16 cellular contexts compared by ENCODE assay signal in the genomic region with DNA sequence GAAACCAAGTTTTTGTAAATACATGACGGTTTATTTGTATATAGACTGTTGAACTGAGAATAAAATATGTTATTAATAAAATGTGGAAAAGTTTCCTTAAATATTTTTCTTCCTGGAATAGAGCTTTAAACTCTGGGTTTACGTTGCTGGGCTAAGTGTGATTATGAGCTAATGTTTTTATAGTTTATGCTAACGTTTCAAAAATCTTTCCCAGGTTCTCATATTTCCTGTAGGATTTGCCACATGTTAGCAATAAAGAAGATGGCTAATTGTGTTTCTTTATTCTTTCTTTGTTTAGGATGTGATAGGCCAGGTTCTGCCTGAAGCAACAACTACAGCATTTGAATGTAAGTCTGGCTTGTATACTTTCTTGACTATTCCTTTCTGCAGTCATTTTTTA. TPM values are rescaled to one million over a fixed set of nuclear protein-coding genes. Genes with fewer than 3 reads are reported as not detected.
DNase-seq lines count a peak whose midpoint lies in the region; ATAC-seq and TF ChIP-seq lines count a peak whose summit lies in the region.
"Had no signal": no experiment of that assay in that cellular context is flagged by ENCODE, and none has a peak within 500 bp of the region (broad histone marks: within the 10 kb centered on the region; RNA-seq: fewer than 3 reads in every experiment).

No MANE protein-coding gene starts in this region.

- H3K27ac ChIP-seq in Karpas-422 (ENCODE audit: low read length) (peak overlapping the region; percentile 85), VCaP (peak overlapping the region; percentile 81; the same call in 1 of the 2 replicates), iPS-18a (ENCODE audit: low read length) (no peak overlapping the region)

- peak overlapping the region; percentile 14 for H3K4me3 Mint-ChIP-seq in osteocyte (ENCODE audit: unreplicated experiment)
- H3K4me3 Mint-ChIP-seq in activated T-cell treated with anti-CD3 and anti-CD28 coated beads, Interleukin-2, amount 50 U/mL, for 24 hours, result no peak overlapping the region
- H3K4me3 Mint-ChIP-seq: IgD-negative memory B cell had no signal

- H3K27ac Mint-ChIP-seq in osteocyte (ENCODE audit: unreplicated experiment), result peak overlapping the region; percentile 90
- no peak overlapping the region for H3K27ac Mint-ChIP-seq in activated T-cell treated with anti-CD3 and anti-CD28 coated beads, Interleukin-2, amount 50 U/mL, for 24 hours

- H3K9ac ChIP-seq in Karpas-422 (ENCODE audit: low read length) (peak overlapping the region; percentile 69), iPS-18a (ENCODE audit: low read length) (peak overlapping the region; percentile 9)

- peaks cover 82% of the 10 kb centered on the region for H3K79me2 ChIP-seq in Karpas-422 (ENCODE audit: low read length)

- DNase-seq in Karpas-422 (peak; percentile 41), osteocyte (ENCODE audit: extremely low spot score, unreplicated experiment) (no peak), NCI-H2227 (lab: John Stamatoyannopoulos, UW; ENCODE audit: unreplicated experiment) (no peak)
- DNase-seq in activated T-cell treated with anti-CD3 and anti-CD28 coated beads, Interleukin-2, amount 50 U/mL, for 24 hours, result no peak
- DNase-seq: COR-L47, H7, NCI-H1436, NCI-H2029, NCI-H510A treated with DMSO at 0.1 percent for 48 hours, SHP77 had no signal

- no peak overlapping the region for H2AFZ ChIP-seq in Karpas-422 (ENCODE audit: low read length)

- peaks cover 46% of the 10 kb centered on the region for H3K4me1 ChIP-seq in Karpas-422 (ENCODE audit: low read length)
- H3K4me1 ChIP-seq in iPS-18a (ENCODE audit: control insufficient read depth, low read depth, low read length), result peaks cover 23% of the 10 kb centered on the region

- no peaks in the 10 kb centered on the region for H4K20me1 ChIP-seq in Karpas-422 (ENCODE audit: insufficient read depth, low read depth, low read length)

- peaks cover 10% of the 10 kb centered on the region for H3K36me3 Mint-ChIP-seq in osteocyte (ENCODE audit: unreplicated experiment)
- peaks cover 61% of the 10 kb centered on the region for H3K36me3 Mint-ChIP-seq in activated T-cell treated with anti-CD3 and anti-CD28 coated beads, Interleukin-2, amount 50 U/mL, for 24 hours (ENCODE audit: low read depth)

- no peaks in the 10 kb centered on the region for H3K9me3 ChIP-seq in Karpas-422 (ENCODE audit: low read length)
- no peaks in the 10 kb centered on the region for H3K9me3 ChIP-seq in iPS-18a (ENCODE audit: control insufficient read depth, low read depth, low read length)
- H3K9me3 ChIP-seq: Peyer's patch had no signal

- peak overlapping the region; percentile 94 for H3K4me2 ChIP-seq in Karpas-422 (ENCODE audit: low read depth, low read length, poor library complexity, severe bottlenecking)

- H3K27me3 Mint-ChIP-seq in osteocyte (ENCODE audit: unreplicated experiment), result no peaks in the 10 kb centered on the region
- no peaks in the 10 kb centered on the region for H3K27me3 Mint-ChIP-seq in activated T-cell treated with anti-CD3 and anti-CD28 coated beads, Interleukin-2, amount 50 U/mL, for 24 hours
- H3K27me3 Mint-ChIP-seq: IgD-negative memory B cell had no signal

- ATAC-seq in HG02610 (IDR thresholded peaks at IDR 0.05; ENCODE audit: unreplicated experiment) (no peak), HG02970 (IDR thresholded peaks at IDR 0.05; ENCODE audit: low FRiP score, unreplicated experiment) (no peak)

- H3K4me1 Mint-ChIP-seq in osteocyte (ENCODE audit: unreplicated experiment), result peaks cover 35% of the 10 kb centered on the region
- H3K4me1 Mint-ChIP-seq in activated T-cell treated with anti-CD3 and anti-CD28 coated beads, Interleukin-2, amount 50 U/mL, for 24 hours (ENCODE audit: low read depth), result peaks cover 34% of the 10 kb centered on the region

- H3K4me3 ChIP-seq in Karpas-422 (ENCODE audit: low read length), result peak overlapping the region; percentile 70
- H3K4me3 ChIP-seq in iPS-18a (ENCODE audit: low read length), result peak overlapping the region; percentile 15
- H3K4me3 ChIP-seq: Peyer's patch had no signal

- TF ChIP-seq CTCF in VCaP (conservative IDR thresholded peaks at IDR 0.05), result no peak
- no peak for TF ChIP-seq CTCF in osteocyte (IDR thresholded peaks at IDR 0.05)

- peaks cover 23% of the 10 kb centered on the region for H3K36me3 ChIP-seq in Karpas-422 (ENCODE audit: insufficient read depth, low read length)
- H3K36me3 ChIP-seq in iPS-18a (ENCODE audit: control insufficient read depth, low read depth, low read length), result no peaks in the 10 kb centered on the region

- no peaks in the 10 kb centered on the region for H3K9me3 Mint-ChIP-seq in osteocyte (ENCODE audit: unreplicated experiment)
- H3K9me3 Mint-ChIP-seq in activated T-cell treated with anti-CD3 and anti-CD28 coated beads, Interleukin-2, amount 50 U/mL, for 24 hours, result no peaks in the 10 kb centered on the region
- H3K9me3 Mint-ChIP-seq: IgD-negative memory B cell had no signal

- H3K27me3 ChIP-seq in Karpas-422 (ENCODE audit: low read length) (no peaks in the 10 kb centered on the region), iPS-18a (ENCODE audit: control insufficient read depth, insufficient read depth, low read length) (no peaks in the 10 kb centered on the region)
- H3K27me3 ChIP-seq: Peyer's patch had no signal

- no peaks in the 10 kb centered on the region for H3K9me2 ChIP-seq in Karpas-422 (replicated peaks; ENCODE audit: insufficient read depth, low read length)

RNA-seq across cellular contexts. Expression of a gene that starts 7.2 kb away (rescaled TPM):
- total RNA-seq in Karpas-422 (2014; rRNA removed; shearing (Covaris generic); ENCODE audit: low replicate concordance), result 32.0 and 32.1 TPM in 2 replicates
- 26.1 and 26.9 TPM in 2 replicates for total RNA-seq in osteocyte

RNA-seq across cellular contexts. Expression of a gene that starts 28.8 kb away (rescaled TPM):
- 13.3 and 19.7 TPM in 2 replicates for total RNA-seq in Karpas-422 (2014; rRNA removed; shearing (Covaris generic); ENCODE audit: low replicate concordance)
- 4.3 and 4.8 TPM in 2 replicates for total RNA-seq in osteocyte
